ENCODE assay signal across 1 cellular context in the genomic region with DNA sequence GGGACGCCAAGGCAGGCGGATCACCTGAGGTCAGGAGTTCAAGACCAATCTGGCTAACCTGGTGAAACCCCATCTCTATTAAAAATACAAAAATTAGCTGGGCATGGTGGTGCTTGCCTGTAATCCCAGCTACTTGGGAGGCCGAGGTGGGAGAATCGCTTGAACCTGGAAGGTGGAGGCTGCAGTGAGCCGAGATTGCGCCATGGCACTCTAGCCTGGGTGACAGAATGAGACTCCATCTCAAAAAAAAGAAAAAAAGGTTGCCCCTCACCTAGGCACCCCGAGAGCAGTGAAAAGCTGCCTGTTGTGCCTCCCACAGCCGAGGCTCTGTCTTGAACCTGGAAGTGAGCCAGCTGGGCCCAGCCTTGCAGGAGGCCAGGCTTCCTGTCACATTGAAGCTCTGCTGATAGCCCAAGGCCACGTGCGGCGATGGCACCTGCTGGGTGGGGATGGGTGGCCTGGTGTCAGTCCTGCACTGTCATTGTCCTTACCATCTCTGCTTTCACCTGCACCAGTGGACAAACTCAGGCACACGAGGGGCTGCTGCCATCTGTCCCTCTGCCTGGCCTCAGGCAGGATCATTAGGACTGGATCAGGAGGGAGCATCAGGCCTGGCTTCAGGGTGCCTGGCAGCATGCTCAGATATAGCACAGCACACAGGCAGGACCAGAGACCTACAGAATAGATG.
TF ChIP-seq lines count a peak whose summit lies in the region.

No MANE protein-coding gene starts in this region.

TF ChIP-seq in K562, 482 proteins besides CTCF, POLR2A, EP300 and RAD21 (continued from another document and continues in another):
- peak; percentile 98 for TF ChIP-seq MGA (IDR thresholded peaks at IDR 0.05)
- TF ChIP-seq HSF4 (CRISPR knock-in tag; IDR thresholded peaks at IDR 0.05; ENCODE audit: borderline replicate concordance) = peak; percentile 73; the same call in 1 of the 2 replicates
- 0 out of 2 replicates have a peak, but pooled peaks have one; percentile 26 for TF ChIP-seq SMARCA4 (IDR thresholded peaks at IDR 0.05)
- no peak for TF ChIP-seq PTBP1 (IDR thresholded peaks at IDR 0.05; ENCODE audit: low read depth, low read length)
- TF ChIP-seq MAX (CRISPR knock-in tag; IDR thresholded peaks at IDR 0.05) = peak; percentile 85
- TF ChIP-seq, protein P1, sequence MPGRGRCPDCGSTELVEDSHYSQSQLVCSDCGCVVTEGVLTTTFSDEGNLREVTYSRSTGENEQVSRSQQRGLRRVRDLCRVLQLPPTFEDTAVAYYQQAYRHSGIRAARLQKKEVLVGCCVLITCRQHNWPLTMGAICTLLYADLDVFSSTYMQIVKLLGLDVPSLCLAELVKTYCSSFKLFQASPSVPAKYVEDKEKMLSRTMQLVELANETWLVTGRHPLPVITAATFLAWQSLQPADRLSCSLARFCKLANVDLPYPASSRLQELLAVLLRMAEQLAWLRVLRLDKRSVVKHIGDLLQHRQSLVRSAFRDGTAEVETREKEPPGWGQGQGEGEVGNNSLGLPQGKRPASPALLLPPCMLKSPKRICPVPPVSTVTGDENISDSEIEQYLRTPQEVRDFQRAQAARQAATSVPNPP (IDR thresholded peaks at IDR 0.05; ENCODE audit: borderline replicate concordance, insufficient read depth, insufficient read length) = no peak
- no peak for TF ChIP-seq GTF2A2 (tag; IDR thresholded peaks at IDR 0.05)
- no peak for TF ChIP-seq ZNF224 (CRISPR knock-in tag; IDR thresholded peaks at IDR 0.05)
- TF ChIP-seq TFAP4 (CRISPR knock-in tag; IDR thresholded peaks at IDR 0.05; ENCODE audit: borderline replicate concordance) = peak; percentile 71; the same call in 1 of the 2 replicates
- TF ChIP-seq ZNF165 (CRISPR knock-in tag; IDR thresholded peaks at IDR 0.05; ENCODE audit: borderline replicate concordance) = peak; percentile 90; the same call in 1 of the 2 replicates
- no peak for TF ChIP-seq GTF2F1 (IDR thresholded peaks at IDR 0.05; ENCODE audit: low read depth, low read length)
- peak; percentile 41; the same call in 1 of the 2 replicates for TF ChIP-seq ZNF134 (CRISPR knock-in tag; conservative IDR thresholded peaks at IDR 0.05)
- TF ChIP-seq UBTF (IDR thresholded peaks at IDR 0.05; ENCODE audit: borderline replicate concordance in 1 of 2, low read depth in 2 of 2, low read length in 2 of 2) = no peak
- TF ChIP-seq KDM4B (IDR thresholded peaks at IDR 0.05; ENCODE audit: borderline replicate concordance in 2 of 2, low read depth in 1 of 2) = no peak; a peak in 1 of 4 replicates
- TF ChIP-seq PHF20 (IDR thresholded peaks at IDR 0.05; ENCODE audit: partially characterized antibody) = no peak
- 0 out of 2 replicates have a peak, but pooled peaks have one; percentile 27 for TF ChIP-seq C11orf30 (IDR thresholded peaks at IDR 0.05; ENCODE audit: low read depth)
- TF ChIP-seq, protein P2, sequence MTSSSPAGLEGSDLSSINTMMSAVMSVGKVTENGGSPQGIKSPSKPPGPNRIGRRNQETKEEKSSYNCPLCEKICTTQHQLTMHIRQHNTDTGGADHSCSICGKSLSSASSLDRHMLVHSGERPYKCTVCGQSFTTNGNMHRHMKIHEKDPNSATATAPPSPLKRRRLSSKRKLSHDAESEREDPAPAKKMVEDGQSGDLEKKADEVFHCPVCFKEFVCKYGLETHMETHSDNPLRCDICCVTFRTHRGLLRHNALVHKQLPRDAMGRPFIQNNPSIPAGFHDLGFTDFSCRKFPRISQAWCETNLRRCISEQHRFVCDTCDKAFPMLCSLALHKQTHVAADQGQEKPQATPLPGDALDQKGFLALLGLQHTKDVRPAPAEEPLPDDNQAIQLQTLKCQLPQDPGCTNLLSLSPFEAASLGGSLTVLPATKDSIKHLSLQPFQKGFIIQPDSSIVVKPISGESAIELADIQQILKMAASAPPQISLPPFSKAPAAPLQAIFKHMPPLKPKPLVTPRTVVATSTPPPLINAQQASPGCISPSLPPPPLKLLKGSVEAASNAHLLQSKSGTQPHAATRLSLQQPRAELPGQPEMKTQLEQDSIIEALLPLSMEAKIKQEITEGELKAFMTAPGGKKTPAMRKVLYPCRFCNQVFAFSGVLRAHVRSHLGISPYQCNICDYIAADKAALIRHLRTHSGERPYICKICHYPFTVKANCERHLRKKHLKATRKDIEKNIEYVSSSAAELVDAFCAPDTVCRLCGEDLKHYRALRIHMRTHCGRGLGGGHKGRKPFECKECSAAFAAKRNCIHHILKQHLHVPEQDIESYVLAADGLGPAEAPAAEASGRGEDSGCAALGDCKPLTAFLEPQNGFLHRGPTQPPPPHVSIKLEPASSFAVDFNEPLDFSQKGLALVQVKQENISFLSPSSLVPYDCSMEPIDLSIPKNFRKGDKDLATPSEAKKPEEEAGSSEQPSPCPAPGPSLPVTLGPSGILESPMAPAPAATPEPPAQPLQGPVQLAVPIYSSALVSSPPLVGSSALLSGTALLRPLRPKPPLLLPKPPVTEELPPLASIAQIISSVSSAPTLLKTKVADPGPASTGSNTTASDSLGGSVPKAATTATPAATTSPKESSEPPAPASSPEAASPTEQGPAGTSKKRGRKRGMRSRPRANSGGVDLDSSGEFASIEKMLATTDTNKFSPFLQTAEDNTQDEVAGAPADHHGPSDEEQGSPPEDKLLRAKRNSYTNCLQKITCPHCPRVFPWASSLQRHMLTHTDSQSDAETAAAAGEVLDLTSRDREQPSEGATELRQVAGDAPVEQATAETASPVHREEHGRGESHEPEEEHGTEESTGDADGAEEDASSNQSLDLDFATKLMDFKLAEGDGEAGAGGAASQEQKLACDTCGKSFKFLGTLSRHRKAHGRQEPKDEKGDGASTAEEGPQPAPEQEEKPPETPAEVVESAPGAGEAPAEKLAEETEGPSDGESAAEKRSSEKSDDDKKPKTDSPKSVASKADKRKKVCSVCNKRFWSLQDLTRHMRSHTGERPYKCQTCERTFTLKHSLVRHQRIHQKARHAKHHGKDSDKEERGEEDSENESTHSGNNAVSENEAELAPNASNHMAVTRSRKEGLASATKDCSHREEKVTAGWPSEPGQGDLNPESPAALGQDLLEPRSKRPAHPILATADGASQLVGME (CRISPR knock-in tag; IDR thresholded peaks at IDR 0.05) = peak; percentile 95
- TF ChIP-seq SMARCC2 (IDR thresholded peaks at IDR 0.05; ENCODE audit: low read depth) = no peak
- TF ChIP-seq NR3C1 (CRISPR knock-in tag; IDR thresholded peaks at IDR 0.05) = no peak
- peak; percentile 82 to 87 for TF ChIP-seq E2F6 (IDR thresholded peaks at IDR 0.05; ENCODE audit: borderline replicate concordance in 1 of 2, extremely low read depth in 1 of 2, insufficient read depth in 1 of 2, insufficient read length in 1 of 2, low read depth in 1 of 2, low read length in 1 of 2, poor library complexity in 1 of 2, severe bottlenecking in 1 of 2)
- TF ChIP-seq HNRNPK (IDR thresholded peaks at IDR 0.05; ENCODE audit: low read depth, low read length, poor library complexity, severe bottlenecking) = no peak
